ENCODE assay signal across 8 cellular contexts in genomic region chr6:70955441-70956190, GRCh38. TPM values are rescaled to one million over a fixed set of nuclear protein-coding genes. Genes with fewer than 3 reads are reported as not detected.
DNase-seq lines count a peak whose midpoint lies in the region; ATAC-seq and TF ChIP-seq lines count a peak whose summit lies in the region.

No MANE protein-coding gene starts in this region.

- no peaks in the 10 kb centered on the region for H3K9me3 ChIP-seq in CD8-positive, alpha-beta T cell (ENCODE audit: low read length)

- H3K36me3 Mint-ChIP-seq in CD8-positive, alpha-beta T cell: no peaks in the 10 kb centered on the region

- ATAC-seq in CD8-positive, alpha-beta T cell: peak; percentile 91
- ATAC-seq in GM19463 (IDR thresholded peaks at IDR 0.05; ENCODE audit: unreplicated experiment) (peak; percentile 94), HG03571 (IDR thresholded peaks at IDR 0.05; ENCODE audit: unreplicated experiment) (peak; percentile 96)

- CTCF ChIA-PET in CD8-positive, alpha-beta T cell (lab: Charles Lee): interaction anchor here (0.6 to 4.5 kb wide), 13 partner anchors 11 to 736 kb away, joined by 3 to 30 read pairs (median 4); no protein-coding TSS in a partner anchor

- H3K4me1 ChIP-seq in CD8-positive, alpha-beta T cell (ENCODE audit: insufficient read depth, low read length): peaks cover 17% of the 10 kb centered on the region

- intact Hi-C loops in CD8-positive, alpha-beta T cell (cut with DNase I, micrococcal nuclease): loop anchor here (1.0 to 5.0 kb wide), 6 partner anchors 249 to 733 kb away; no protein-coding TSS in a partner anchor

- peak; percentile 64 to 90 (median 82) for DNase-seq in CD8-positive, alpha-beta T cell
- DNase-seq in NCI-H82 treated with DMSO at 0.1 percent for 48 hours (lab: John Stamatoyannopoulos, UW; ENCODE audit: unreplicated experiment) (peak; percentile 59), epithelial cell of prostate (ENCODE audit: low read depth, low spot score) (peak; percentile 33), middle frontal gyrus (ENCODE audit: extremely low spot score, low spot score) (peak; percentile 58)
- peak; percentile 63 for DNase-seq in activated CD8-positive, alpha-beta memory T cell treated with anti-CD3 and anti-CD28 coated beads, Interleukin-2, amount 50 U/mL, for 24 hours (ENCODE audit: extremely low read depth)
- DNase-seq in stimulated activated CD8-positive, alpha-beta memory T cell treated with anti-CD3 and anti-CD28 coated beads, Interleukin-15, amount 100 ng/mL, for 4 hours (ENCODE audit: low read depth in 2 of 2): peak; percentile 58 to 59

- H3K4me3 Mint-ChIP-seq in CD8-positive, alpha-beta T cell: peak overlapping the region; percentile 81

- TF ChIP-seq CTCF in CD8-positive, alpha-beta T cell (IDR thresholded peaks at IDR 0.05): peak; percentile 89

- H3K4me3 ChIP-seq in CD8-positive, alpha-beta T cell (ENCODE audit: low read depth, low read length): peak overlapping the region; percentile 72

- H3K4me1 Mint-ChIP-seq in CD8-positive, alpha-beta T cell (ENCODE audit: low read depth): peaks cover 22% of the 10 kb centered on the region

- H3K9me3 Mint-ChIP-seq in CD8-positive, alpha-beta T cell: no peaks in the 10 kb centered on the region

- POLR2A ChIA-PET in CD8-positive, alpha-beta T cell (lab: Charles Lee): interaction anchor here (0.7 kb wide), 2 partner anchors 248 kb away, joined by 3 to 4 read pairs; no protein-coding TSS in a partner anchor

- peaks cover 6% of the 10 kb centered on the region for H3K27me3 ChIP-seq in CD8-positive, alpha-beta T cell (ENCODE audit: insufficient read depth, low read length)

- H3K27ac Mint-ChIP-seq in CD8-positive, alpha-beta T cell: no peak overlapping the region

- H3K27ac ChIP-seq in CD8-positive, alpha-beta T cell (ENCODE audit: low read depth, low read length): no peak overlapping the region
- no peak overlapping the region for H3K27ac ChIP-seq in epithelial cell of prostate

- H3K36me3 ChIP-seq in CD8-positive, alpha-beta T cell (ENCODE audit: insufficient read depth, low read length): no peaks in the 10 kb centered on the region

- H3K27me3 Mint-ChIP-seq in CD8-positive, alpha-beta T cell (ENCODE audit: low read depth): peaks cover 55% of the 10 kb centered on the region

RNA-seq across cellular contexts. Expression of gene B3GAT2, which starts 1.2 kb away (rescaled TPM):
- under 1 TPM in 1 of 2 experiments, not detected in 1; 0.05 TPM for total RNA-seq in CD8-positive, alpha-beta T cell
